Comparison of ENCODE assay signal across 21 cellular contexts in genomic region chr7:80249184-80249583, GRCh38.
DNase-seq lines count a peak whose midpoint lies in the region; ATAC-seq, FAIRE-seq and TF ChIP-seq lines count a peak whose summit lies in the region.
"Had no signal": no experiment of that assay in that cellular context is flagged by ENCODE, and none has a peak within 500 bp of the region (broad histone marks: within the 10 kb centered on the region; RNA-seq: fewer than 3 reads in every experiment).

No MANE protein-coding gene starts in this region.

- H3K27me3 ChIP-seq in HepG2 (ENCODE audit: control insufficient read depth in 1 of 2, insufficient read depth in 2 of 2, low read length in 2 of 2) (no peaks in the 10 kb centered on the region), right lobe of liver (no peaks in the 10 kb centered on the region), K562 (ENCODE audit: control insufficient read depth in 2 of 2, insufficient read depth in 2 of 2, low read length in 2 of 2) (no peaks in the 10 kb centered on the region), smooth muscle cell (ENCODE audit: low read depth) (no peaks in the 10 kb centered on the region)
- H3K27me3 ChIP-seq: BLaER1 treated with 17β-estradiol and CSF1 and Interleukin-3, amounts not matched to agents 10 nM and 100 nM had no signal

- H3K27ac ChIP-seq in HepG2 (ENCODE audit: extremely low read length, insufficient read depth, low read length), result no peak overlapping the region
- no peak overlapping the region for H3K27ac ChIP-seq in right lobe of liver
- no peak overlapping the region for H3K27ac ChIP-seq in K562 (ENCODE audit: extremely low read depth, low read depth, low read length)
- no peak overlapping the region for H3K27ac ChIP-seq in smooth muscle cell (ENCODE audit: low read depth)
- H3K27ac ChIP-seq: 22Rv1; BLaER1 treated with 17β-estradiol and CSF1 and Interleukin-3, amounts not matched to agents 10 nM and 100 nM; C4-2B had no signal

- no peaks in the 10 kb centered on the region for H3K4me1 Mint-ChIP-seq in activated CD8-positive, alpha-beta T cell treated with anti-CD3 and anti-CD28 coated beads for 36 hours (ENCODE audit: low read depth)
- H3K4me1 Mint-ChIP-seq: B cell; CD4-positive, alpha-beta memory T cell; CD4-positive, CD25-positive, alpha-beta regulatory T cell; CD8-positive, alpha-beta memory T cell had no signal

- no peak for ATAC-seq in HepG2
- no peak for ATAC-seq in right lobe of liver
- no peak for ATAC-seq in K562
- ATAC-seq in activated CD8-positive, alpha-beta T cell treated with anti-CD3 and anti-CD28 coated beads for 36 hours, result no peak

- BruUV-seq in HepG2 (replicated peaks; lab: Mats Ljungman, UMichigan), result no TSS peak
- BruUV-seq in K562 (replicated peaks; lab: Mats Ljungman, UMichigan), result no TSS peak

- no peaks in the 10 kb centered on the region for H3K9me1 ChIP-seq in K562 (ENCODE audit: control insufficient read depth, insufficient read depth, low read length)

- H3K4me2 ChIP-seq in HepG2 (ENCODE audit: low read depth, low read length) (no peak overlapping the region), K562 (ENCODE audit: insufficient read depth, low read length) (no peak overlapping the region), smooth muscle cell (no peak overlapping the region)
- H3K4me2 ChIP-seq: BLaER1 treated with 17β-estradiol and CSF1 and Interleukin-3, amounts not matched to agents 10 nM and 100 nM had no signal

- H3K4me3 Mint-ChIP-seq in activated CD8-positive, alpha-beta T cell treated with anti-CD3 and anti-CD28 coated beads for 36 hours, result no peak overlapping the region
- H3K4me3 Mint-ChIP-seq: B cell; CD4-positive, alpha-beta memory T cell; CD4-positive, CD25-positive, alpha-beta regulatory T cell; CD8-positive, alpha-beta memory T cell had no signal

- H3K27ac Mint-ChIP-seq in activated CD8-positive, alpha-beta T cell treated with anti-CD3 and anti-CD28 coated beads for 36 hours, result no peak overlapping the region
- H3K27ac Mint-ChIP-seq: B cell; CD4-positive, alpha-beta memory T cell; CD4-positive, CD25-positive, alpha-beta regulatory T cell; CD8-positive, alpha-beta memory T cell had no signal

- no peak for TF ChIP-seq POLR2A in HepG2 (IDR thresholded peaks at IDR 0.05; ENCODE audit: insufficient read depth in 1 of 2, low read depth in 2 of 2, low read length in 2 of 2)
- no peak for TF ChIP-seq POLR2A in right lobe of liver (IDR thresholded peaks at IDR 0.05)
- no peak for TF ChIP-seq POLR2A in K562 (conservative IDR thresholded peaks at IDR 0.05)

- no peaks in the 10 kb centered on the region for H3K9me3 ChIP-seq in HepG2 (ENCODE audit: low read length)
- H3K9me3 ChIP-seq in right lobe of liver, result no peaks in the 10 kb centered on the region
- H3K9me3 ChIP-seq in K562 (replicated peaks; ENCODE audit: control insufficient read depth, insufficient read depth, low read depth, low read length), result no peaks in the 10 kb centered on the region; the same call in 1 of the 2 replicates
- no peaks in the 10 kb centered on the region for H3K9me3 ChIP-seq in smooth muscle cell (replicated peaks; ENCODE audit: low read depth)
- H3K9me3 ChIP-seq: BLaER1 treated with 17β-estradiol and CSF1 and Interleukin-3, amounts not matched to agents 10 nM and 100 nM had no signal

- H3K79me2 ChIP-seq in HepG2 (ENCODE audit: insufficient read depth, low read length), result no peaks in the 10 kb centered on the region
- H3K79me2 ChIP-seq in K562 (ENCODE audit: control insufficient read depth, insufficient read depth, low read length), result no peaks in the 10 kb centered on the region
- no peaks in the 10 kb centered on the region for H3K79me2 ChIP-seq in smooth muscle cell (ENCODE audit: low read depth)

- no peaks in the 10 kb centered on the region for H4K20me1 ChIP-seq in HepG2 (ENCODE audit: insufficient read depth, low read length)
- no peaks in the 10 kb centered on the region for H4K20me1 ChIP-seq in K562 (replicated peaks; ENCODE audit: control insufficient read depth, insufficient read depth, low read length)
- no peaks in the 10 kb centered on the region for H4K20me1 ChIP-seq in smooth muscle cell (ENCODE audit: low read depth)
- H4K20me1 ChIP-seq: BLaER1 treated with 17β-estradiol and CSF1 and Interleukin-3, amounts not matched to agents 10 nM and 100 nM had no signal

- H3F3A ChIP-seq in smooth muscle cell (ENCODE audit: low read depth), result no peaks in the 10 kb centered on the region

- H3K36me3 ChIP-seq in HepG2 (replicated peaks in 1 of 2; ENCODE audit: control insufficient read depth in 1 of 2, insufficient read depth in 2 of 2, low read length in 2 of 2) (no peaks in the 10 kb centered on the region), right lobe of liver (no peaks in the 10 kb centered on the region), K562 (ENCODE audit: control insufficient read depth, insufficient read depth, low read length) (no peaks in the 10 kb centered on the region), smooth muscle cell (ENCODE audit: low read depth) (no peaks in the 10 kb centered on the region)
- H3K36me3 ChIP-seq: BLaER1 treated with 17β-estradiol and CSF1 and Interleukin-3, amounts not matched to agents 10 nM and 100 nM had no signal

- in situ Hi-C loops in HepG2 (cut with HindIII; ENCODE audit: extremely low pct_ligation_motif_present, low pct_unique_long_range_greater_than_20kb), result no loop called here
- in situ Hi-C loops in K562 (cut with MboI), result no loop called here

- DNase-seq in HepG2 (ENCODE audit: low spot score) (no peak), right lobe of liver (no peak), K562 (ENCODE audit: extremely low read depth in 1 of 4, low spot score in 3 of 4) (no peak), smooth muscle cell (lab: John Stamatoyannopoulos, UW; ENCODE audit: unreplicated experiment) (no peak), DMS 273 (lab: John Stamatoyannopoulos, UW; ENCODE audit: unreplicated experiment) (no peak)
- no peak for DNase-seq in activated CD8-positive, alpha-beta T cell treated with anti-CD3 and anti-CD28 coated beads for 36 hours
- DNase-seq: AML-193; CD4-positive, alpha-beta memory T cell; CD4-positive, CD25-positive, alpha-beta regulatory T cell; CD8-positive, alpha-beta memory T cell; COR-L47; DMS79 treated with DMSO at 0.1 percent for 48 hours; GF-D8 had no signal

- no peaks in the 10 kb centered on the region for H3K9me3 Mint-ChIP-seq in activated CD8-positive, alpha-beta T cell treated with anti-CD3 and anti-CD28 coated beads for 36 hours

- H3K4me1 ChIP-seq in HepG2 (ENCODE audit: insufficient read depth, low read length) (no peaks in the 10 kb centered on the region), right lobe of liver (no peaks in the 10 kb centered on the region), K562 (replicated peaks in 1 of 2; ENCODE audit: control insufficient read depth in 2 of 2, insufficient read depth in 2 of 2, low read length in 2 of 2) (no peaks in the 10 kb centered on the region), smooth muscle cell (ENCODE audit: low read depth) (peaks cover 6% of the 10 kb centered on the region)
- H3K4me1 ChIP-seq: BLaER1 treated with 17β-estradiol and CSF1 and Interleukin-3, amounts not matched to agents 10 nM and 100 nM had no signal

- H3K4me3 ChIP-seq in HepG2 (replicated peaks in 1 of 3; ENCODE audit: insufficient read depth in 1 of 3, low read depth in 2 of 3, low read length in 3 of 3) (no peak overlapping the region), right lobe of liver (no peak overlapping the region), K562 (no peak overlapping the region), smooth muscle cell (no peak overlapping the region)
- H3K4me3 ChIP-seq: BLaER1 treated with 17β-estradiol and CSF1 and Interleukin-3, amounts not matched to agents 10 nM and 100 nM had no signal

- no peaks in the 10 kb centered on the region for H3K36me3 Mint-ChIP-seq in activated CD8-positive, alpha-beta T cell treated with anti-CD3 and anti-CD28 coated beads for 36 hours (ENCODE audit: low read depth)
- H3K36me3 Mint-ChIP-seq: CD4-positive, alpha-beta memory T cell; CD4-positive, CD25-positive, alpha-beta regulatory T cell; CD8-positive, alpha-beta memory T cell had no signal

- no peak for TF ChIP-seq RAD21 in HepG2 (CRISPR knock-in tag; IDR thresholded peaks at IDR 0.05)
- TF ChIP-seq RAD21 in K562 (CRISPR knock-in tag; conservative IDR thresholded peaks at IDR 0.05 in 1 of 2, IDR thresholded peaks at IDR 0.05 in 1 of 2), result no peak

- TF ChIP-seq EP300 in HepG2 (IDR thresholded peaks at IDR 0.05; ENCODE audit: low read depth in 2 of 2, low read length in 2 of 2), result no peak
- TF ChIP-seq EP300 in HepG2 (CRISPR knock-in tag; IDR thresholded peaks at IDR 0.05; ENCODE audit: borderline replicate concordance), result no peak
- no peak for TF ChIP-seq EP300 in K562 (IDR thresholded peaks at IDR 0.05; ENCODE audit: low read length)

- H3K27me3 Mint-ChIP-seq in activated CD8-positive, alpha-beta T cell treated with anti-CD3 and anti-CD28 coated beads for 36 hours, result peaks cover 2% of the 10 kb centered on the region
- H3K27me3 Mint-ChIP-seq: B cell; CD4-positive, alpha-beta memory T cell; CD4-positive, CD25-positive, alpha-beta regulatory T cell had no signal

- TF ChIP-seq CTCF in HepG2 (CRISPR knock-in tag; IDR thresholded peaks at IDR 0.05) (no peak), right lobe of liver (IDR thresholded peaks at IDR 0.05) (no peak), K562 (IDR thresholded peaks at IDR 0.05 in 2 of 3, conservative IDR thresholded peaks at IDR 0.05 in 1 of 3; ENCODE audit: insufficient read depth in 2 of 3, low read depth in 1 of 3, low read length in 3 of 3) (no peak), smooth muscle cell (IDR thresholded peaks at IDR 0.05; ENCODE audit: borderline replicate concordance, insufficient read depth, poor library complexity, severe bottlenecking) (no peak)
- TF ChIP-seq CTCF in activated CD8-positive, alpha-beta T cell treated with anti-CD3 and anti-CD28 coated beads for 36 hours (IDR thresholded peaks at IDR 0.05), result no peak

- H2AFZ ChIP-seq in HepG2 (ENCODE audit: low read length), result no peak overlapping the region
- H2AFZ ChIP-seq in K562 (ENCODE audit: low read depth, low read length), result no peak overlapping the region
- peak overlapping the region; percentile 36 for H2AFZ ChIP-seq in smooth muscle cell (ENCODE audit: low read depth)

- CTCF ChIA-PET in HepG2 (lab: Yijun Ruan, JAX; ENCODE audit: low intra/inter-chr PET ratio, low total read pairs), result no interaction called here
- CTCF ChIA-PET in K562 (lab: Yijun Ruan, JAX; ENCODE audit: low intra/inter-chr PET ratio), result no interaction called here
- CTCF ChIA-PET in activated CD8-positive, alpha-beta T cell treated with anti-CD3 and anti-CD28 coated beads for 36 hours (lab: Charles Lee), result no interaction called here

- FAIRE-seq in HepG2 (lab: Jason Lieb, UNC) (no peak), K562 (lab: Jason Lieb, UNC) (no peak)
- FAIRE-seq: A204.1, G401.6, GM12891, GM19239 had no signal

- intact Hi-C loops in HepG2 (cut with micrococcal nuclease; ENCODE audit: unreplicated experiment) (no loop called here), right lobe of liver (cut with DNase I) (no loop called here), K562 (cut with micrococcal nuclease) (no loop called here)
- intact Hi-C loops in activated CD8-positive, alpha-beta T cell treated with anti-CD3 and anti-CD28 coated beads for 36 hours (cut with micrococcal nuclease), result no loop called here

- POLR2A ChIA-PET in HepG2 (lab: Yijun Ruan, JAX) (no interaction called here), K562 (lab: Yijun Ruan, JAX) (interaction anchor here (0.7 kb wide), 1 partner anchor 512 kb away, joined by 3 read pairs; no protein-coding TSS in a partner anchor)
- POLR2A ChIA-PET in activated CD8-positive, alpha-beta T cell treated with anti-CD3 and anti-CD28 coated beads for 36 hours (lab: Charles Lee), result no interaction called here

- H3K9ac ChIP-seq in HepG2 (ENCODE audit: insufficient read depth, low read depth, low read length) (no peak overlapping the region), K562 (ENCODE audit: insufficient read depth in 1 of 2, low read depth in 2 of 2, low read length in 2 of 2) (no peak overlapping the region), smooth muscle cell (ENCODE audit: low read depth) (no peak overlapping the region)
- H3K9ac ChIP-seq: BLaER1 treated with 17β-estradiol and CSF1 and Interleukin-3, amounts not matched to agents 10 nM and 100 nM had no signal

Comparison
In these comparisons a context has a peak if more than half of its experiments do, and no peak if none do; other contexts are left out.
1. Of the 241 proteins assayed by ChIP-seq in both HepG2 and K562: peak only in HepG2: none; only in K562: none; in both: MAFF and MAFK; in neither: 239.